Comparison of ENCODE assay signal across 1 cellular context in the genomic region with DNA sequence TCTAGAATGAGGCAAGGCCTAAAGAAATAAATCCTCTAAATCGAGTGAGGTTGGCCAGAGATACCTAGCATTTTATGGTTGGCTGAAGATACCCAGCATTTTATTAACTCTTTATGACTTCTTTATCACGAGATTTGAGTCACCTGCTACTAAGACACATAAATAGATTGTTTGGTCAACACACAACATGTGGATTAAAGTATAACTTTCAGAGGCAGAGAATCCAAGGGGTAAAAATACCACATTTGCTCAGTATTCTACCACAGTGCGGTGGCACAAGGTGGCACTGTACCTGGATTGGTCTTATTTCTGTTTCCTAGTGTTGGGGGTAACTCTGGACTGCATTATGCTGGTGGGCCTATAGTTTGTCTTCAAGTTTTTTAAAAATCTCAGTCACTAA.
TF ChIP-seq lines count a peak whose summit lies in the region.

No MANE protein-coding gene starts in this region.

TF ChIP-seq in HepG2, 621 proteins besides CTCF, POLR2A, EP300 and RAD21:
- TF ChIP-seq ZNF33B (CRISPR knock-in tag; IDR thresholded peaks at IDR 0.05) (no peak), ZNF777 (CRISPR knock-in tag; IDR thresholded peaks at IDR 0.05) (no peak), ZEB1 (IDR thresholded peaks at IDR 0.05; ENCODE audit: insufficient replicate concordance, low read depth) (no peak), ZSCAN30 (CRISPR knock-in tag; IDR thresholded peaks at IDR 0.05) (no peak), HMG20B (CRISPR knock-in tag; conservative IDR thresholded peaks at IDR 0.05) (no peak), ZNF256 (CRISPR knock-in tag; conservative IDR thresholded peaks at IDR 0.05) (no peak), ZNF652 (CRISPR knock-in tag; IDR thresholded peaks at IDR 0.05; ENCODE audit: borderline replicate concordance, low read depth) (peak; percentile 47; the same call in 1 of the 2 replicates), ZNF292 (CRISPR knock-in tag; IDR thresholded peaks at IDR 0.05; ENCODE audit: borderline replicate concordance, low read depth) (no peak)
- TF ChIP-seq, protein P1, sequence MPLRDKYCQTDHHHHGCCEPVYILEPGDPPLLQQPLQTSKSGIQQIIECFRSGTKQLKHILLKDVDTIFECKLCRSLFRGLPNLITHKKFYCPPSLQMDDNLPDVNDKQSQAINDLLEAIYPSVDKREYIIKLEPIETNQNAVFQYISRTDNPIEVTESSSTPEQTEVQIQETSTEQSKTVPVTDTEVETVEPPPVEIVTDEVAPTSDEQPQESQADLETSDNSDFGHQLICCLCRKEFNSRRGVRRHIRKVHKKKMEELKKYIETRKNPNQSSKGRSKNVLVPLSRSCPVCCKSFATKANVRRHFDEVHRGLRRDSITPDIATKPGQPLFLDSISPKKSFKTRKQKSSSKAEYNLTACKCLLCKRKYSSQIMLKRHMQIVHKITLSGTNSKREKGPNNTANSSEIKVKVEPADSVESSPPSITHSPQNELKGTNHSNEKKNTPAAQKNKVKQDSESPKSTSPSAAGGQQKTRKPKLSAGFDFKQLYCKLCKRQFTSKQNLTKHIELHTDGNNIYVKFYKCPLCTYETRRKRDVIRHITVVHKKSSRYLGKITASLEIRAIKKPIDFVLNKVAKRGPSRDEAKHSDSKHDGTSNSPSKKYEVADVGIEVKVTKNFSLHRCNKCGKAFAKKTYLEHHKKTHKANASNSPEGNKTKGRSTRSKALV (CRISPR knock-in tag; IDR thresholded peaks at IDR 0.05): 0 out of 2 replicates have a peak, but pooled peaks have one; percentile 11
TF ChIP-seq in HepG2: peak in this region for 2.
